ENCODE assay signal across 22 cellular contexts in the genomic region with DNA sequence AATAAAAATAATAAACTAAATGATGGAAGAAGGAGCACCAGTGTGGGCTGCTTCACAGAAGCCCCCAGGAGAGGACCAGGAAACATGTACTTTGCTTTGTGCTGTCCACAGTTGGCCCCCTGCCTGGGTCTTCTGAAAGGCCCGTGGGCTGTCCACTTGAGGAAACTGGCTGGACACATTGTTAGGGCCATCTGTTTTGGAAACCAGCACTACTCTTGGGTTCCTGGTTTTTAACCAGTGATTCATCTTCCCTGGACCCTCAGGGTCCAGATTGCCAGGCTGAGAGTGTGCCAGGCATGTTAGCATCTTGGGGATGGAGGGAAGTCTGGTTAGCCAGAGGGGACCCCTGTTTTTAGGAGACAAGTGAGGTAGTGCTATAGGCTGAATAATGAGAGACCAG.
DNase-seq lines count a peak whose midpoint lies in the region; ATAC-seq and TF ChIP-seq lines count a peak whose summit lies in the region.
"Had no signal": no experiment of that assay in that cellular context is flagged by ENCODE, and none has a peak within 500 bp of the region (broad histone marks: within the 10 kb centered on the region; RNA-seq: fewer than 3 reads in every experiment).

No MANE protein-coding gene starts in this region.

- H3K79me2 ChIP-seq in SK-N-SH (ENCODE audit: insufficient read depth): peaks cover 42% of the 10 kb centered on the region

- DNase-seq in EH (ENCODE audit: low read depth) (peak; percentile 74), SK-N-SH (peak; percentile 79), mucosa of descending colon (no peak), stomach (no peak), SHP77 treated with DMSO at 0.1 percent for 48 hours (lab: John Stamatoyannopoulos, UW) (no peak)
- DNase-seq: activated CD4-positive, alpha-beta T cell treated with anti-CD3 and anti-CD28 coated beads, Interleukin-2, amount 10 ng/mL, durations not matched to agents 24 days and 14 days; activated T-cell treated with anti-CD3 and anti-CD28 coated beads, Interleukin-2, amount 50 U/mL, for 72 hours; CD4-positive, alpha-beta T cell; DMS153; GF-D8; immature natural killer cell; MG63; NCI-H1417 treated with DMSO at 0.1 percent for 48 hours; NCI-H510A; PC-9; T-helper 17 cell had no signal

- POLR2A ChIA-PET in SK-N-SH (lab: Yijun Ruan, JAX): interaction anchor here (1.1 kb wide), 1 partner anchor 175 kb away, joined by 3 read pairs; no protein-coding TSS in a partner anchor

- TF ChIP-seq POLR2A in stomach (IDR thresholded peaks at IDR 0.05): no peak

- H3K4me2 ChIP-seq in SK-N-SH: no peak overlapping the region; the same call in 1 of the 2 replicates
- H3K4me2 ChIP-seq: PC-9 had no signal

- no peaks in the 10 kb centered on the region for H3K27me3 ChIP-seq in SK-N-SH (ENCODE audit: insufficient read depth)
- no peaks in the 10 kb centered on the region for H3K27me3 ChIP-seq in stomach
- H3K27me3 ChIP-seq: MG63, SJSA1 had no signal

- H3K9me3 ChIP-seq in SK-N-SH (no peaks in the 10 kb centered on the region), mucosa of descending colon (no peaks in the 10 kb centered on the region), stomach (no peaks in the 10 kb centered on the region)
- H3K9me3 ChIP-seq: MG63, SJSA1 had no signal

- H2AFZ ChIP-seq in SK-N-SH (ENCODE audit: low read depth): no peak overlapping the region
- H2AFZ ChIP-seq: PC-9 had no signal

- WGBS in SK-N-SH (ENCODE audit: low lambda C conversion rate): 33% methylated on average over 1 of the region's 1 CpG
- 29 to 60% (median 52%) methylated on average over 1 of the region's 1 CpG for WGBS in stomach, 5 donors

- H4K20me1 ChIP-seq in SK-N-SH (ENCODE audit: insufficient read depth): no peaks in the 10 kb centered on the region

- H3K9me2 ChIP-seq in SK-N-SH: no peaks in the 10 kb centered on the region

- H3K36me3 ChIP-seq in SK-N-SH (replicated peaks in 1 of 2; ENCODE audit: control insufficient read depth in 1 of 2, insufficient read depth in 2 of 2, low read length in 1 of 2): no peaks in the 10 kb centered on the region
- H3K36me3 ChIP-seq in mucosa of descending colon (ENCODE audit: low read depth): no peaks in the 10 kb centered on the region
- no peaks in the 10 kb centered on the region for H3K36me3 ChIP-seq in stomach
- H3K36me3 ChIP-seq: SJSA1 had no signal

- H3K27ac ChIP-seq in SK-N-SH (ENCODE audit: low read depth in 2 of 2, low read length in 1 of 2): peak overlapping the region; percentile 26 to 96; a peak in 2 of 4 replicates
- H3K27ac ChIP-seq in stomach: peak overlapping the region; percentile 26 to 60 (median 32)
- H3K27ac ChIP-seq: epithelial cell of prostate, HL-60, PC-9, SJSA1 had no signal

- H3K4me1 ChIP-seq in SK-N-SH (ENCODE audit: control insufficient read depth in 1 of 2, insufficient read depth in 2 of 2, low read depth in 1 of 2, low read length in 1 of 2) (peaks cover 24 to 45% of the 10 kb centered on the region in 2 experiments), mucosa of descending colon (ENCODE audit: low read depth) (no peaks in the 10 kb centered on the region), stomach (peaks cover 0 to 18% (median 1%) of the 10 kb centered on the region in 4 donors)

- no peak overlapping the region for H3K9ac ChIP-seq in SK-N-SH

- ATAC-seq in mucosa of descending colon: peak; percentile 20
- no peak for ATAC-seq in GM18517 (IDR thresholded peaks at IDR 0.05; ENCODE audit: unreplicated experiment)
- no peak for ATAC-seq in HG03175 (IDR thresholded peaks at IDR 0.05; ENCODE audit: unreplicated experiment)
- no peak for ATAC-seq in GM21447 (IDR thresholded peaks at IDR 0.05; ENCODE audit: unreplicated experiment)
- ATAC-seq: activated T-cell treated with anti-CD3 and anti-CD28 coated beads, Interleukin-2, amount 50 U/mL, for 72 hours; T-helper 17 cell had no signal

- TF ChIP-seq RAD21 in SK-N-SH (IDR thresholded peaks at IDR 0.05; ENCODE audit: low read length): peak; percentile 27; the same call in 1 of the 2 replicates

- H3F3A ChIP-seq in SK-N-SH (replicated peaks; ENCODE audit: insufficient read depth): peaks cover 3% of the 10 kb centered on the region

- CTCF ChIA-PET in SK-N-SH (lab: Yijun Ruan, JAX): interaction anchor here (0.7 to 1.6 kb wide), 3 partner anchors 71 to 175 kb away, joined by 3 to 6 read pairs (median 5); no protein-coding TSS in a partner anchor

- intact Hi-C loops in mucosa of descending colon (cut with DNase I, micrococcal nuclease) (no loop called here), stomach (cut with DNase I; ENCODE audit: low total_unique reads) (no loop called here)

- peak in 1 of 2 experiments; percentile 87; a peak in 2 of 4 replicates for TF ChIP-seq EP300 in SK-N-SH (IDR thresholded peaks at IDR 0.05; ENCODE audit: borderline replicate concordance in 1 of 2, low read depth in 1 of 2, low read length in 1 of 2)
- no peak for TF ChIP-seq EP300 in stomach (IDR thresholded peaks at IDR 0.05)

- TF ChIP-seq CTCF in SK-N-SH (IDR thresholded peaks at IDR 0.05) (no peak), mucosa of descending colon (IDR thresholded peaks at IDR 0.05) (no peak), stomach (IDR thresholded peaks at IDR 0.05) (no peak)

- H3K4me3 ChIP-seq in SK-N-SH (ENCODE audit: low read depth in 2 of 2, low read length in 1 of 2) (no peak overlapping the region), mucosa of descending colon (no peak overlapping the region), stomach (no peak overlapping the region)
- H3K4me3 ChIP-seq: MG63, PC-9, SJSA1 had no signal

TF ChIP-seq in SK-N-SH, 30 proteins besides CTCF, POLR2A, EP300 and RAD21:
- no peak for TF ChIP-seq SIN3A (IDR thresholded peaks at IDR 0.05; ENCODE audit: borderline replicate concordance, low read depth, low read length)
- TF ChIP-seq RCOR1 (IDR thresholded peaks at IDR 0.05; ENCODE audit: low read length): peak; percentile 76; the same call in 1 of the 2 replicates
- TF ChIP-seq POLR2AphosphoS5 (IDR thresholded peaks at IDR 0.05; ENCODE audit: low read depth, low read length): no peak
- no peak for TF ChIP-seq IRF3 (IDR thresholded peaks at IDR 0.05; ENCODE audit: low read depth, low read length)
- TF ChIP-seq FOSL2 (IDR thresholded peaks at IDR 0.05; ENCODE audit: borderline replicate concordance, low read depth): no peak
- TF ChIP-seq ELF1 (IDR thresholded peaks at IDR 0.05): no peak
- peak; percentile 56; the same call in 1 of the 2 replicates for TF ChIP-seq FOXJ3 (CRISPR knock-in tag; IDR thresholded peaks at IDR 0.05)
- no peak for TF ChIP-seq GABPA (IDR thresholded peaks at IDR 0.05; ENCODE audit: low read depth)
- TF ChIP-seq GATA2 (CRISPR knock-in tag; IDR thresholded peaks at IDR 0.05): peak; percentile 45; the same call in 1 of the 2 replicates
- TF ChIP-seq CHD2 (IDR thresholded peaks at IDR 0.05; ENCODE audit: low read length, partially characterized antibody): peak; percentile 53
- no peak for TF ChIP-seq USF1 (IDR thresholded peaks at IDR 0.05; ENCODE audit: borderline replicate concordance, low read depth)
- no peak for TF ChIP-seq NFIC (IDR thresholded peaks at IDR 0.05; ENCODE audit: borderline replicate concordance)
- TF ChIP-seq TEAD4 (IDR thresholded peaks at IDR 0.05; ENCODE audit: borderline replicate concordance, insufficient read depth): no peak
- no peak for TF ChIP-seq NRF1 (IDR thresholded peaks at IDR 0.05; ENCODE audit: low read depth, low read length)
- no peak for TF ChIP-seq MEF2A (IDR thresholded peaks at IDR 0.05; ENCODE audit: borderline replicate concordance, low read depth)
- no peak for TF ChIP-seq ZBTB33 (IDR thresholded peaks at IDR 0.05; ENCODE audit: borderline replicate concordance, low read depth)
- no peak for TF ChIP-seq EZH2phosphoT487 (IDR thresholded peaks at IDR 0.05; ENCODE audit: borderline replicate concordance, low read depth)
- no peak for TF ChIP-seq SMC3 (IDR thresholded peaks at IDR 0.05; ENCODE audit: low read depth, low read length)
- TF ChIP-seq TAF1 (IDR thresholded peaks at IDR 0.05; ENCODE audit: borderline replicate concordance, low read depth, low read length): no peak
- TF ChIP-seq RXRA (IDR thresholded peaks at IDR 0.05; ENCODE audit: borderline replicate concordance, low read depth): no peak
TF ChIP-seq in SK-N-SH: peak in this region for 4.

Comparison
In these comparisons a context has a peak if more than half of its experiments do, and no peak if none do; other contexts are left out.
1. DNase-seq: peak in EH (single experiment) and SK-N-SH (single experiment); none in mucosa of descending colon (0 of 3), stomach (single experiment) and SHP77 treated with DMSO at 0.1 percent for 48 hours (single experiment).